In the genomic region with DNA sequence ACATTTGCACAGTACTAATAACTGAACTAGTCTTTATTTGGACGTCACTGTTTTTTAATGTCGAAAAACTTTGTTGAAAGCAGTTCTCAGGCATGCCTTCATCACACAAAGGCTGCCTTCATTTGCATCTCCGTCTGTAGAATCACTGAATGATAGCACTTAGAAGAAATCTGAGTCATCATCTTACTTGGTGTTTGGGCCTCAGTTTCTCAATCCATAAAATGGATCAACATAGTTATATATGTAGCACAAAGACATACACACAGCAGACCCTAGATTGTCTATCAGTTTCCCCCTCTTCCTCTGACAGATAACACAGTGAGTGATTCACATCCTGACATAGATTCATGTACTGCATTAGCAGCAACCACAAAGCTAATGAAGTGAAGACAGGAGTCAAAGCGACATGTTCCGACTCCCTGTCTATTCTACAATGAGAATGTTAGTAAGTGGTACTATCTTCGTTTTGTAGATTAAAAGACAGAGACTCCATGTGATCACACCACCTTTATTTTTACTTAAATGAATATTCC, we compare ENCODE assay signal across 26 cellular contexts.
"Had no signal": no experiment of that assay in that cellular context is flagged by ENCODE, and none has a peak within 500 bp of the region (broad histone marks: within the 10 kb centered on the region; RNA-seq: fewer than 3 reads in every experiment).

No MANE protein-coding gene starts in this region.

- H3K27ac ChIP-seq: colonic mucosa, epithelial cell of prostate, esophagus squamous epithelium, gastrocnemius medialis, left lung, lower lobe of right lung had no signal

- ATAC-seq: effector memory CD8-positive, alpha-beta T cell; esophagus mucosa; gastrocnemius medialis; heart right ventricle; left cardiac atrium; left lung; left ventricle myocardium superior; lower lobe of right lung; mucosa of descending colon had no signal

- H3K27me3 ChIP-seq: colonic mucosa, gastrocnemius medialis, heart right ventricle, left lung had no signal

- H3K4me3 ChIP-seq: colonic mucosa, esophagus squamous epithelium, gastrocnemius medialis, heart right ventricle, left lung, lower lobe of right lung, mucosa of descending colon had no signal

- H3K36me3 ChIP-seq: colonic mucosa, esophagus squamous epithelium, gastrocnemius medialis, heart right ventricle, left lung, lower lobe of right lung had no signal

- DNase-seq: colonic mucosa; cortex of kidney; effector CD8-positive, alpha-beta T cell; effector memory CD8-positive, alpha-beta T cell; endodermal cell; erythroblast; esophagus squamous epithelium; foreskin fibroblast; foreskin melanocyte; gastrocnemius medialis; glutamatergic neuron; head of caudate nucleus; heart right ventricle; hippocampal formation; left cardiac atrium; left lung; left ventricle myocardium superior; lower lobe of right lung; mesenchymal stem cell; mucosa of descending colon; naive B cell had no signal

- H3K4me1 ChIP-seq: colonic mucosa, esophagus squamous epithelium, left lung, lower lobe of right lung had no signal

- H3K9me3 ChIP-seq: colonic mucosa, esophagus squamous epithelium, gastrocnemius medialis, heart right ventricle, left lung, lower lobe of right lung, mucosa of descending colon had no signal

- FAIRE-seq: endometrium, islet of Langerhans, keratinocyte had no signal
